Comparison of ENCODE assay signal across 17 cellular contexts in genomic region chr12:69151254-69151751, GRCh38.
DNase-seq lines count a peak whose midpoint lies in the region; ATAC-seq and TF ChIP-seq lines count a peak whose summit lies in the region.
"Had no signal": no experiment of that assay in that cellular context is flagged by ENCODE, and none has a peak within 500 bp of the region (broad histone marks: within the 10 kb centered on the region; RNA-seq: fewer than 3 reads in every experiment).

No MANE protein-coding gene starts in this region.

- DNase-seq in NCI-H748 (lab: John Stamatoyannopoulos, UW; ENCODE audit: unreplicated experiment) (peak; percentile 33), NCI-H748 treated with DMSO at 0.1 percent for 48 hours (lab: John Stamatoyannopoulos, UW) (no peak), NCI-H526 (lab: John Stamatoyannopoulos, UW) (peak; percentile 18 to 37), fibroblast of the aortic adventitia (ENCODE audit: low read depth) (peak; percentile 57), testis (peak; percentile 33), PC-9 (no peak)
- DNase-seq in activated CD4-positive, alpha-beta T cell treated with anti-CD3 and anti-CD28 coated beads for 4 hours = no peak
- DNase-seq: activated CD8-positive, alpha-beta T cell treated with anti-CD3 and anti-CD28 coated beads, Interleukin-2, amount 10 ng/mL, durations not matched to agents 7 days and 5 days; COR-L47; naive B cell; PC-3; SW 1271 had no signal

- 52 to 64% methylated on average over 7 of the region's 7 CpGs for WGBS in testis, 2 donors

- no peaks in the 10 kb centered on the region for H3K27me3 ChIP-seq in testis
- H3K27me3 ChIP-seq in PC-9 (ENCODE audit: insufficient read depth, low read depth) = no peaks in the 10 kb centered on the region

- H3K4me3 ChIP-seq in fibroblast of the aortic adventitia (ENCODE audit: low read depth, low read length) (no peak overlapping the region), testis (no peak overlapping the region), PC-9 (no peak overlapping the region)
- H3K4me3 ChIP-seq: A549, GM23338 had no signal

- H3F3A ChIP-seq in PC-9 (ENCODE audit: insufficient read depth, low read depth) = no peaks in the 10 kb centered on the region

- no peak overlapping the region for H3K27ac ChIP-seq in testis
- no peak overlapping the region for H3K27ac ChIP-seq in PC-9
- H3K27ac ChIP-seq: A549, VCaP had no signal

- H3K9me2 ChIP-seq in PC-9 (ENCODE audit: insufficient read depth) = no peaks in the 10 kb centered on the region

- no peak overlapping the region for H2AFZ ChIP-seq in PC-9
- H2AFZ ChIP-seq: GM23338 had no signal

- no peak for TF ChIP-seq CTCF in fibroblast of the aortic adventitia (IDR thresholded peaks at IDR 0.05; ENCODE audit: insufficient read depth, low read length)
- no peak for TF ChIP-seq CTCF in testis (IDR thresholded peaks at IDR 0.05)
- TF ChIP-seq CTCF in PC-9 (conservative IDR thresholded peaks at IDR 0.05) = no peak

- H3K36me3 ChIP-seq in testis (ENCODE audit: low read depth, missing control alignments) = no peaks in the 10 kb centered on the region
- no peaks in the 10 kb centered on the region for H3K36me3 ChIP-seq in PC-9 (ENCODE audit: low read depth)

- H3K4me1 ChIP-seq in testis (peaks cover 5% of the 10 kb centered on the region), PC-9 (replicated peaks; ENCODE audit: insufficient read depth) (no peaks in the 10 kb centered on the region)
- H3K4me1 ChIP-seq: A549 had no signal

- CTCF ChIA-PET in PC-9 (lab: Charles Lee) = no interaction called here

- TF ChIP-seq POLR2A in testis (IDR thresholded peaks at IDR 0.05) = no peak

- BruUV-seq in PC-9 (replicated peaks; lab: Mats Ljungman, UMichigan) = no TSS peak

- intact Hi-C loops in testis (cut with DNase I; ENCODE audit: low total_unique reads) = no loop called here
- intact Hi-C loops in PC-9 (cut with micrococcal nuclease; ENCODE audit: unreplicated experiment) = no loop called here

- H4K20me1 ChIP-seq in PC-9 (ENCODE audit: insufficient read depth) = no peaks in the 10 kb centered on the region

- no peak for ATAC-seq in HG02759 (IDR thresholded peaks at IDR 0.05; ENCODE audit: unreplicated experiment)
- ATAC-seq: A549; activated CD8-positive, alpha-beta T cell treated with anti-CD3 and anti-CD28 coated beads, Interleukin-2, amount 10 ng/mL, durations not matched to agents 7 days and 5 days; activated T-helper 17 cell treated with anti-CD3 and anti-CD28 coated beads, Interleukin-2, amount 50 U/mL, for 72 hours; GM23338; PC-3 had no signal

- no peak overlapping the region for H3K4me2 ChIP-seq in PC-9
- H3K4me2 ChIP-seq: A549, GM23338 had no signal

- H3K9me3 ChIP-seq in testis = no peaks in the 10 kb centered on the region
- H3K9me3 ChIP-seq in PC-9 (ENCODE audit: insufficient read depth, low read depth) = no peaks in the 10 kb centered on the region
- H3K9me3 ChIP-seq: A549 had no signal

- H3K79me2 ChIP-seq in PC-9 (ENCODE audit: low read depth) = no peaks in the 10 kb centered on the region

- POLR2A ChIA-PET in PC-9 (lab: Charles Lee; ENCODE audit: unreplicated experiment) = no interaction called here

Comparison
In these comparisons a context has a peak if more than half of its experiments do, and no peak if none do; other contexts are left out.
1. DNase-seq: peak in NCI-H748 (single experiment), NCI-H526 (2 of 2), fibroblast of the aortic adventitia (single experiment) and testis (single experiment); none in NCI-H748 treated with DMSO at 0.1 percent for 48 hours (single experiment), PC-9 (0 of 2) and activated CD4-positive, alpha-beta T cell treated with anti-CD3 and anti-CD28 coated beads for 4 hours (0 of 2).